In the genomic region with DNA sequence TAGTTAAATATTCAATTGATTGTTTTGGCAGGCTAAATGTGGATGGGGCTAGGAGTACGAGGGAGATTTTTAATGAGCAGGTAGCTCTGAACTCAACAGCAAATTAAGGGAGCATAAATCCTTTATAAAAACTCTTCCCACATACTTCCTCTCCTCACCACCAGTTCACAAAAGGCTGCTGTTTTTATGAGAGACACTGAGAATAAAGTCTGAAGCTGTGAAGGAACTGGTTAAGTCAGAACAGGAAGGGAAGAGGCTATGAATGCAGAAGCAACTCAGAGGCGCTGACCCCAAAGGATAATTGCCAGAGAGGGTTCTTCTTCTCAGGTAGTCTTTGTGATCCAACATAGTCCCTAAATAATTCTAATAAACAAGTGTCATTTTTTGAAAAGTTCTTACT, we compare ENCODE assay signal across 24 cellular contexts.
"Had no signal": no experiment of that assay in that cellular context is flagged by ENCODE, and none has a peak within 500 bp of the region (broad histone marks: within the 10 kb centered on the region; RNA-seq: fewer than 3 reads in every experiment).

No MANE protein-coding gene starts in this region.

- H3K9me3 ChIP-seq: right lobe of liver, suprapubic skin, transverse colon had no signal

- H3K27ac ChIP-seq: brain microvascular endothelial cell, coronary artery, parathyroid adenoma, right lobe of liver, suprapubic skin, transverse colon, VCaP had no signal

- H3K4me1 Mint-ChIP-seq: activated naive CD4-positive, alpha-beta T cell treated with anti-CD3 and anti-CD28 coated beads, Interleukin-2, amount 10 ng/mL, durations not matched to agents 7 days and 5 days; central memory CD8-positive, alpha-beta T cell; immature natural killer cell; stimulated activated naive CD8-positive, alpha-beta T cell treated with anti-CD3 and anti-CD28 coated beads, Interleukin-15, amount 100 ng/mL, for 72 hours had no signal

- H3K27me3 ChIP-seq: brain microvascular endothelial cell, right lobe of liver, suprapubic skin, transverse colon had no signal

- H3K9me3 Mint-ChIP-seq: activated naive CD4-positive, alpha-beta T cell treated with anti-CD3 and anti-CD28 coated beads, Interleukin-2, amount 10 ng/mL, durations not matched to agents 7 days and 5 days; stimulated activated naive CD8-positive, alpha-beta T cell treated with anti-CD3 and anti-CD28 coated beads, Interleukin-15, amount 100 ng/mL, for 72 hours had no signal

- H3K4me1 ChIP-seq: parathyroid adenoma, right lobe of liver, suprapubic skin, transverse colon had no signal

- H3K36me3 ChIP-seq: brain microvascular endothelial cell, right lobe of liver, suprapubic skin, transverse colon had no signal

- H3K4me3 Mint-ChIP-seq: activated naive CD4-positive, alpha-beta T cell treated with anti-CD3 and anti-CD28 coated beads, Interleukin-2, amount 10 ng/mL, durations not matched to agents 7 days and 5 days; central memory CD8-positive, alpha-beta T cell; immature natural killer cell; naive B cell; stimulated activated naive CD8-positive, alpha-beta T cell treated with anti-CD3 and anti-CD28 coated beads, Interleukin-15, amount 100 ng/mL, for 72 hours had no signal

- H3K27ac Mint-ChIP-seq: activated naive CD4-positive, alpha-beta T cell treated with anti-CD3 and anti-CD28 coated beads, Interleukin-2, amount 10 ng/mL, durations not matched to agents 7 days and 5 days; immature natural killer cell; naive B cell; stimulated activated naive CD8-positive, alpha-beta T cell treated with anti-CD3 and anti-CD28 coated beads, Interleukin-15, amount 100 ng/mL, for 72 hours had no signal

- H3K27me3 Mint-ChIP-seq: activated naive CD4-positive, alpha-beta T cell treated with anti-CD3 and anti-CD28 coated beads, Interleukin-2, amount 10 ng/mL, durations not matched to agents 7 days and 5 days; central memory CD8-positive, alpha-beta T cell; naive B cell; stimulated activated naive CD8-positive, alpha-beta T cell treated with anti-CD3 and anti-CD28 coated beads, Interleukin-15, amount 100 ng/mL, for 72 hours had no signal

- H3K79me2 ChIP-seq: parathyroid adenoma had no signal

- H3K4me3 ChIP-seq: coronary artery, mucosa of descending colon, right lobe of liver, suprapubic skin, transverse colon had no signal

- H2AFZ ChIP-seq: parathyroid adenoma had no signal

- ATAC-seq: esophagus mucosa; mucosa of descending colon; right lobe of liver; stimulated activated naive CD8-positive, alpha-beta T cell treated with anti-CD3 and anti-CD28 coated beads, Interleukin-15, amount 100 ng/mL, for 72 hours had no signal

- DNase-seq: activated CD4-positive, CD25-positive, alpha-beta regulatory T cell treated with anti-CD3 and anti-CD28 coated beads, Interleukin-2, amount 50 U/mL, for 72 hours; activated CD8-positive, alpha-beta memory T cell treated with anti-CD3 and anti-CD28 coated beads for 24 hours; activated CD8-positive, alpha-beta memory T cell treated with anti-CD3 and anti-CD28 coated beads, Interleukin-2, amount 50 U/mL, for 48 hours; activated effector memory CD4-positive, alpha-beta T cell treated with Interleukin-2 at 50 U/mL for 16 hours; activated naive CD4-positive, alpha-beta T cell treated with anti-CD3 and anti-CD28 coated beads, Interleukin-2, amount 10 ng/mL, durations not matched to agents 7 days and 5 days; activated T-cell treated with anti-CD3 and anti-CD28 coated beads, Interleukin-2, amount 50 U/mL, for 48 hours; aorta; brain microvascular endothelial cell; immature natural killer cell; mesenchymal stem cell; mucosa of descending colon; naive B cell; right lobe of liver; small intestine; stimulated activated CD4-positive, alpha-beta T cell treated with anti-CD3 and anti-CD28 coated beads, Interleukin-15, amount 100 ng/mL, for 24 hours; stimulated activated CD4-positive, alpha-beta T cell treated with anti-CD3 and anti-CD28 coated beads, Interleukin-2, amount 100 ng/mL, for 48 hours; stimulated activated naive CD8-positive, alpha-beta T cell treated with anti-CD3 and anti-CD28 coated beads, Interleukin-15, amount 100 ng/mL, for 72 hours; transverse colon had no signal

- H3K9ac ChIP-seq: parathyroid adenoma had no signal

- H3K36me3 Mint-ChIP-seq: activated naive CD4-positive, alpha-beta T cell treated with anti-CD3 and anti-CD28 coated beads, Interleukin-2, amount 10 ng/mL, durations not matched to agents 7 days and 5 days; immature natural killer cell; naive B cell had no signal
